In the genomic region with DNA sequence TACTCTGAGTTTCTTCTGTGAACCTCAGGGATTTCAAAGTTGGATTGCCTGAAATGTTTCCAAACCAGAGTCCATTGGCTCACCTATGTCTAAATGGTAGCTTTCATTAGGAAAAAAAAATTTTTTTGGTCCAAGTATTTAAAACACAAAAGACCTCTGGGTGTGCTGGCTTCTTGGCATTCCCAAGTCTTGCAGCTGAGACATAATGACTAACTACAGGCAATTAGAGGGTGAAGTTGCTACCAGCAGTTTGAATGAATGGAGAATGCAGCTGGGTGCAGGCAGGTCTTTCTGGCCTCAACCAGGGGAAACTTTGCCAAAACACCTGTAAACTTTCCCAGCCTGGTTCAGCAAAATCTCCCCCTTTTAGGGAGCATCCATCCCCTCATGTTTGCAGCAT, we compare ENCODE assay signal across 14 cellular contexts.
"Had no signal": no experiment of that assay in that cellular context is flagged by ENCODE, and none has a peak within 500 bp of the region (broad histone marks: within the 10 kb centered on the region; RNA-seq: fewer than 3 reads in every experiment).

No MANE protein-coding gene starts in this region.

- H3K27me3 ChIP-seq: adrenal gland, testis, upper lobe of left lung had no signal

- DNase-seq: activated T-cell treated with anti-CD3 and anti-CD28 coated beads, Interleukin-2, amount 50 U/mL, for 1 hour; adrenal gland; immature natural killer cell; nephron progenitor cell; occipital lobe; posterior cingulate gyrus; retina; stimulated activated CD4-positive, alpha-beta T cell treated with anti-CD3 and anti-CD28 coated beads, Interleukin-4, amount 100 ng/mL, for 1 hour; stimulated activated naive CD4-positive, alpha-beta T cell; T-helper 9 cell; testis; upper lobe of left lung had no signal

- H3K9me3 ChIP-seq: adrenal gland, testis, upper lobe of left lung had no signal

- H3K27me3 Mint-ChIP-seq: activated naive CD8-positive, alpha-beta T cell had no signal

- H3K27ac ChIP-seq: adrenal gland, testis, upper lobe of left lung had no signal

- H3K4me3 Mint-ChIP-seq: activated naive CD8-positive, alpha-beta T cell; immature natural killer cell; nephron progenitor cell; WTC11 had no signal

- H3K27ac Mint-ChIP-seq: activated naive CD8-positive, alpha-beta T cell; immature natural killer cell; nephron progenitor cell; WTC11 had no signal

- H3K4me1 Mint-ChIP-seq: nephron progenitor cell, WTC11 had no signal

- H3K36me3 ChIP-seq: adrenal gland, upper lobe of left lung had no signal

- H3K4me1 ChIP-seq: adrenal gland, testis, upper lobe of left lung had no signal

- H3K4me3 ChIP-seq: adrenal gland, testis, upper lobe of left lung had no signal

- ATAC-seq: WTC11 had no signal

- H3K36me3 Mint-ChIP-seq: immature natural killer cell had no signal
